In the genomic region with DNA sequence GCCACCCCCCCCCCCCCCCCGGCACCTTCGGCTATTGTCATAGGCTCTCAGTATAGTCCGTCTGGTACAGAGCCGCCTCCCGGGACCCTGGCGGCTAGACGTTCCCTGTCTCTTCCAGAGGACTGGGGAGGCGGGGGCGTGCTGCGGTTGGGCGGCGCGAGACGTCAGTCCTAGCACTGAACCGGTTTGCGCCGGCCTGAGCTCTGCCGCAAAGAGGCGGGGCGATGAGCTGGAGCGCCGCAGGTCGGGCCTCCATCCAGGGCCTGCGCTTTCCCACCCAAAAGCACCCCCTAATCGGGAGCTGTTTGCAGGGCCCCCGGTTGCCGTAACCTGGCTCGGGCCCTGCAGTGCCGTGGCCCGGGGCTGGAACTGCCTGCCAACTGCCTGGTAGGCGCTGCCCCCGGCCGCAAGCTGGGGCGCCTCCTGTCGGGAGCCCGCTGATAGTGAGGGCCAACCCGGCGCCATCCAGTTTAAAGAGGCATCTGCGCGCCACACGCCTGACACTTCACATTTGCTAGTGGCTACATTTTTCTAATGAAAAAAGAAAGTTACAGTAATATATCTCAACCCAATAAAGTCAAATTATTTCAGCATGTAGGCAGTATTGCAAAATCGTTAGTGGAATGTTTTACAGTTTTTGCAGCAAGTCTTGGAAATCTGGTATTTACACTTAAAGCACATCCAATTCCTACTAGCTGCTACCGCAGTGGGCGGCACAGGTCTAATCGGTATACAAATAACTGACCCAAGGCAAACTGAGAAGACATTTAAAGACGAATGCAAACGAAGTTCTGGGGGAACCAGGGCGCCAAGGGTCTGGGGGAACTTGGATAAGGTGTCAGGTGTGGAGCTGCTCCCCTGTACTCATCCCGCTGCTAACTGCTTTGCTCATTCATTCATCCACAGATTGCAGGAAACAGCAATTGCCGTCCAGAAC, we compare ENCODE assay signal across 8 cellular contexts. TPM values are rescaled to one million over a fixed set of nuclear protein-coding genes. Genes with fewer than 3 reads are reported as not detected.
A peak's percentile ranks its signal among the peaks of the same experiment; 100 is the strongest.
DNase-seq lines count a peak whose midpoint lies in the region; ATAC-seq and TF ChIP-seq lines count a peak whose summit lies in the region.

No MANE protein-coding gene starts in this region.

- H2BK20ac ChIP-seq in IMR-90 (ENCODE audit: low read depth, low read length): no peak overlapping the region

- H3K9ac ChIP-seq in IMR-90 (ENCODE audit: low read depth, low read length) (peak overlapping the region; percentile 85), neuronal stem cell (ENCODE audit: low read depth, low read length, poor library complexity) (peak overlapping the region; percentile 77)

- CTCF ChIA-PET in IMR-90 (lab: Yijun Ruan, JAX): interaction anchor here (0.6 to 1.7 kb wide), 7 partner anchors 9 to 84 kb away, joined by 3 to 6 read pairs (median 3); partner anchors contain the start of gene DHRS7B
- CTCF ChIA-PET in PC-9 (lab: Charles Lee): interaction anchor here (0.5 to 1.6 kb wide), 10 partner anchors 9 to 1407 kb away, joined by 3 to 8 read pairs (median 4); partner anchors contain the start of gene TMEM11

- peaks cover 36% of the 10 kb centered on the region for H3K4me1 Mint-ChIP-seq in activated T-cell treated with anti-CD3 and anti-CD28 coated beads, Interleukin-2, amount 50 U/mL, for 72 hours (ENCODE audit: low read depth)

- peaks cover 39% of the 10 kb centered on the region for H4K20me1 ChIP-seq in IMR-90 (ENCODE audit: insufficient read depth, low read length)
- peaks cover 36% of the 10 kb centered on the region for H4K20me1 ChIP-seq in PC-9 (ENCODE audit: insufficient read depth)

- H3F3A ChIP-seq in PC-9 (ENCODE audit: insufficient read depth, low read depth): peaks cover 16% of the 10 kb centered on the region; the same call in 1 of the 2 replicates

- peaks cover 0 to 5% of the 10 kb centered on the region in 2 donors for H3K36me3 Mint-ChIP-seq in activated T-cell treated with anti-CD3 and anti-CD28 coated beads, Interleukin-2, amount 50 U/mL, for 72 hours (ENCODE audit: insufficient read depth in 2 of 2)

- intact Hi-C loops in IMR-90 (cut with micrococcal nuclease) (loop anchor here (1.0 to 5.0 kb wide), 3 partner anchors 121 to 242 kb away; partner anchors contain the start of gene TMEM11), PC-9 (cut with micrococcal nuclease; ENCODE audit: unreplicated experiment) (loop anchor here (1.0 to 2.0 kb wide), 3 partner anchors 83 to 243 kb away; partner anchors contain the start of genes DHRS7B and TMEM11)

- H3K9me1 ChIP-seq in IMR-90 (ENCODE audit: insufficient read depth, low read length): peaks cover 7% of the 10 kb centered on the region

- H4K8ac ChIP-seq in IMR-90 (ENCODE audit: low read depth in 2 of 2, low read length in 2 of 2) (peak overlapping the region; percentile 33 to 77), neuronal stem cell (ENCODE audit: low read depth, low read length) (no peak overlapping the region)

- peak; percentile 81 for ATAC-seq in GM21515 (IDR thresholded peaks at IDR 0.05; ENCODE audit: unreplicated experiment)
- ATAC-seq in IMR-90 (ENCODE audit: low read depth): peak; percentile 82
- ATAC-seq in activated T-cell treated with anti-CD3 and anti-CD28 coated beads, Interleukin-2, amount 50 U/mL, for 72 hours (replicated peaks in 1 of 2): peak; percentile 87 to 88

- H2AK5ac ChIP-seq in IMR-90 (ENCODE audit: low read depth, low read length) (no peak overlapping the region), neuronal stem cell (ENCODE audit: low read depth, low read length) (no peak overlapping the region)

- peak; percentile 79 for DNase-seq in DMS153 treated with DMSO at 0.1 percent for 48 hours (lab: John Stamatoyannopoulos, UW; ENCODE audit: unreplicated experiment)
- peak; percentile 98 for DNase-seq in IMR-90
- peak; percentile 95 to 98 for DNase-seq in PC-9
- peak; percentile 95 to 98 for DNase-seq in activated T-cell treated with anti-CD3 and anti-CD28 coated beads, Interleukin-2, amount 50 U/mL, for 72 hours
- DNase-seq in fibroblast of pulmonary artery (ENCODE audit: low read depth): peak; percentile 99
- no peak for DNase-seq in neuronal stem cell (ENCODE audit: low spot score)
- DNase-seq in superior temporal gyrus (ENCODE audit: extremely low spot score): peak; percentile 97

- H2AFZ ChIP-seq in IMR-90 (replicated peaks; ENCODE audit: low read length, poor library complexity): peak overlapping the region; percentile 94
- peak overlapping the region; percentile 86 for H2AFZ ChIP-seq in PC-9
- peak overlapping the region; percentile 91 for H2AFZ ChIP-seq in neuronal stem cell (ENCODE audit: low read length)

- in situ Hi-C loops in IMR-90 (cut with MboI; ENCODE audit: low sequenced_read_pairs): no loop called here

- H2BK5ac ChIP-seq in IMR-90 (ENCODE audit: low read depth, low read length, poor library complexity, severe bottlenecking): peak overlapping the region; percentile 78
- H2BK5ac ChIP-seq in neuronal stem cell (ENCODE audit: low read length): peak overlapping the region; percentile 99

- POLR2A ChIA-PET in IMR-90 (lab: Charles Lee; ENCODE audit: unreplicated experiment) (interaction anchor here (0.6 to 0.8 kb wide), 3 partner anchors 10 to 186 kb away, joined by 3 to 5 read pairs (median 3); no protein-coding TSS in a partner anchor), PC-9 (lab: Charles Lee; ENCODE audit: unreplicated experiment) (interaction anchor here (0.6 to 1.3 kb wide), 11 partner anchors 8 to 872 kb away, joined by 3 to 24 read pairs (median 7); no protein-coding TSS in a partner anchor)

- peak overlapping the region; percentile 83 to 95 for H3K4me3 Mint-ChIP-seq in activated T-cell treated with anti-CD3 and anti-CD28 coated beads, Interleukin-2, amount 50 U/mL, for 72 hours

- H3K4me3 ChIP-seq in IMR-90 (ENCODE audit: insufficient read depth, low read depth, low read length) (peak overlapping the region; percentile 56), PC-9 (peak overlapping the region; percentile 65), fibroblast of pulmonary artery (replicated peaks; ENCODE audit: low read depth, low read length) (peak overlapping the region; percentile 67), neuronal stem cell (ENCODE audit: low read length in 2 of 2) (peak overlapping the region; percentile 46 to 85)

- TF ChIP-seq CTCF in IMR-90 (conservative IDR thresholded peaks at IDR 0.05; ENCODE audit: low read depth, low read length) (peak; percentile 70), PC-9 (conservative IDR thresholded peaks at IDR 0.05) (peak; percentile 82), fibroblast of pulmonary artery (IDR thresholded peaks at IDR 0.05; ENCODE audit: low read length, missing control alignments) (peak; percentile 65)

- no peaks in the 10 kb centered on the region for H3K9me3 ChIP-seq in IMR-90 (ENCODE audit: control insufficient read depth, insufficient read depth, low read length)
- H3K9me3 ChIP-seq in PC-9 (ENCODE audit: insufficient read depth, low read depth): no peaks in the 10 kb centered on the region
- peaks cover 0 to 2% of the 10 kb centered on the region in 2 donors for H3K9me3 ChIP-seq in neuronal stem cell (replicated peaks in 1 of 2; ENCODE audit: control insufficient read depth in 2 of 2, insufficient read depth in 1 of 2, low read depth in 1 of 2, low read length in 2 of 2)

- H4K5ac ChIP-seq in IMR-90 (ENCODE audit: low read depth, low read length): peak overlapping the region; percentile 19

- H3K79me2 ChIP-seq in PC-9 (ENCODE audit: low read depth): peaks cover 41% of the 10 kb centered on the region

- H3K27me3 Mint-ChIP-seq in activated T-cell treated with anti-CD3 and anti-CD28 coated beads, Interleukin-2, amount 50 U/mL, for 72 hours (ENCODE audit: low read depth): no peaks in the 10 kb centered on the region

- BruUV-seq in IMR-90 (replicated peaks; lab: Mats Ljungman, UMichigan) (no TSS peak), PC-9 (replicated peaks; lab: Mats Ljungman, UMichigan) (TSS peak; percentile 88)

- no peaks in the 10 kb centered on the region for H3K9me3 Mint-ChIP-seq in activated T-cell treated with anti-CD3 and anti-CD28 coated beads, Interleukin-2, amount 50 U/mL, for 72 hours

- dilution Hi-C loops in IMR-90 (cut with HindIII; ENCODE audit: low sequenced_read_pairs, unreplicated experiment): no loop called here

- H2AK9ac ChIP-seq in IMR-90 (replicated peaks; ENCODE audit: low read depth, low read length, poor library complexity): peak overlapping the region; percentile 77

- peak overlapping the region; percentile 41 for H2BK12ac ChIP-seq in neuronal stem cell (ENCODE audit: low read length)

- H3K9me2 ChIP-seq in PC-9 (ENCODE audit: insufficient read depth): no peaks in the 10 kb centered on the region

- peak overlapping the region; percentile 73 for H3K23ac ChIP-seq in IMR-90 (ENCODE audit: low read depth, low read length)
- H3K23ac ChIP-seq in neuronal stem cell (ENCODE audit: low read depth, low read length, poor library complexity): peak overlapping the region; percentile 100

- H3K27me3 ChIP-seq in IMR-90 (ENCODE audit: control insufficient read depth, insufficient read depth, low read length) (no peaks in the 10 kb centered on the region), PC-9 (ENCODE audit: insufficient read depth, low read depth) (no peaks in the 10 kb centered on the region), neuronal stem cell (ENCODE audit: control insufficient read depth in 3 of 3, insufficient read depth in 3 of 3, low read depth in 1 of 3, low read length in 3 of 3) (no peaks in the 10 kb centered on the region)

- H4K91ac ChIP-seq in IMR-90 (ENCODE audit: insufficient read depth, low read depth, low read length) (peak overlapping the region; percentile 75), neuronal stem cell (ENCODE audit: low read depth, low read length, poor library complexity) (peak overlapping the region; percentile 72)

- H3K18ac ChIP-seq in IMR-90 (ENCODE audit: low read depth, low read length) (peak overlapping the region; percentile 32; the same call in 1 of the 2 replicates), neuronal stem cell (ENCODE audit: low read length) (peak overlapping the region; percentile 99)

- peak overlapping the region; percentile 96 for H3K27ac Mint-ChIP-seq in activated T-cell treated with anti-CD3 and anti-CD28 coated beads, Interleukin-2, amount 50 U/mL, for 72 hours

- TF ChIP-seq RAD21 in IMR-90 (IDR thresholded peaks at IDR 0.05; ENCODE audit: low read length): peak; percentile 44

- peak overlapping the region; percentile 84 for H3K4ac ChIP-seq in IMR-90 (ENCODE audit: low read depth, low read length)
- no peak overlapping the region for H3K4ac ChIP-seq in neuronal stem cell (ENCODE audit: low read length)

- H3K56ac ChIP-seq in IMR-90 (ENCODE audit: extremely low read depth, insufficient read depth, low read length): peak overlapping the region; percentile 70

- H3K4me1 ChIP-seq in IMR-90 (ENCODE audit: control insufficient read depth, insufficient read depth, low read length) (peaks cover 9% of the 10 kb centered on the region), PC-9 (replicated peaks; ENCODE audit: insufficient read depth) (peaks cover 20% of the 10 kb centered on the region), neuronal stem cell (ENCODE audit: control insufficient read depth in 2 of 2, insufficient read depth in 1 of 2, low read depth in 1 of 2, low read length in 2 of 2) (peaks cover 6 to 8% of the 10 kb centered on the region in 2 donors)

- H3K36me3 ChIP-seq in IMR-90 (ENCODE audit: control insufficient read depth, insufficient read depth, low read length) (no peaks in the 10 kb centered on the region), PC-9 (ENCODE audit: low read depth) (0 out of 2 replicates have a peak, but pooled peaks cover 7% of the 10 kb centered on the region), neuronal stem cell (replicated peaks in 1 of 2; ENCODE audit: control insufficient read depth in 2 of 2, insufficient read depth in 2 of 2, low read length in 2 of 2) (peaks cover 2 to 19% of the 10 kb centered on the region in 2 donors)

- peak overlapping the region; percentile 85 for H3K4me2 ChIP-seq in IMR-90 (ENCODE audit: low read depth, low read length)
- peak overlapping the region; percentile 91 for H3K4me2 ChIP-seq in PC-9
- H3K4me2 ChIP-seq in neuronal stem cell (ENCODE audit: insufficient read depth, low read length, poor library complexity, severe bottlenecking): peak overlapping the region; percentile 89

- WGBS in IMR-90 (ENCODE audit: extremely low coverage in 2 of 2, insufficient read length in 1 of 2), 2 experiments: 0% methylated on average over 3 of the region's 50 CpGs; no CpG with 5 or more reads in 1 of the 2 experiments
- whole genome bisulfite sequencing in neuronal stem cell (ENCODE audit: extremely low coverage in 2 of 2, insufficient read length in 2 of 2, insufficient replicate concordance in 1 of 2), 2 donors: no CpG with 5 or more reads among the region's 50 CpGs

- H3K14ac ChIP-seq in IMR-90 (replicated peaks; ENCODE audit: low read depth, low read length) (peak overlapping the region; percentile 70), neuronal stem cell (ENCODE audit: low read length) (peak overlapping the region; percentile 82)

- TF ChIP-seq POLR2A in IMR-90 (IDR thresholded peaks at IDR 0.05; ENCODE audit: low read depth, low read length): no peak

- H2BK120ac ChIP-seq in IMR-90 (ENCODE audit: low read depth, low read length) (peak overlapping the region; percentile 60), neuronal stem cell (ENCODE audit: low read depth, low read length) (no peak overlapping the region)

- H3K79me1 ChIP-seq in IMR-90 (ENCODE audit: low read depth in 1 of 2, low read length in 2 of 2): peaks cover 0 to 12% of the 10 kb centered on the region in 2 experiments; a peak in 2 of 4 replicates
- peaks cover 2% of the 10 kb centered on the region for H3K79me1 ChIP-seq in neuronal stem cell (ENCODE audit: low read depth, low read length)

- peak overlapping the region; percentile 93 for H3K27ac ChIP-seq in IMR-90 (ENCODE audit: insufficient read depth, low read length)
- H3K27ac ChIP-seq in PC-9: peak overlapping the region; percentile 33; the same call in 1 of the 2 replicates
- peak overlapping the region; percentile 100 for H3K27ac ChIP-seq in neuronal stem cell (replicated peaks; ENCODE audit: low read length)

- no peak overlapping the region; the same call in 2 of the 3 replicates for H2BK15ac ChIP-seq in IMR-90 (ENCODE audit: low read depth, low read length)
- H2BK15ac ChIP-seq in neuronal stem cell (ENCODE audit: low read length): no peak overlapping the region

RNA-seq across cellular contexts. Expression of gene USP22, which starts 0.8 kb away (rescaled TPM):
- total RNA-seq in IMR-90 (2012; rRNA removed) (250 and 319 TPM in 2 replicates), PC-9 (2021) (291 and 296 TPM in 2 replicates)
- 161 and 173 TPM in 2 replicates for polyA plus RNA-seq in IMR-90 (2012; rRNA removed)
- polyA plus RNA-seq in IMR-90 (2012; cell fraction: cytosol; rRNA removed): 91.3 and 126 TPM in 2 replicates
- 154 and 168 TPM in 2 replicates for polyA plus RNA-seq in IMR-90 (2012; cell fraction: nucleus; rRNA removed; ENCODE audit: low replicate concordance)
- total RNA-seq in activated T-cell treated with anti-CD3 and anti-CD28 coated beads, Interleukin-2, amount 50 U/mL, for 72 hours: 100 to 1,000 TPM; 175 to 195 TPM
- 144 TPM for polyA plus RNA-seq in neuronal stem cell (2013, experiment 1 of 2)
- polyA plus RNA-seq in neuronal stem cell (2013, experiment 2 of 2): 140 TPM

Comparison
In these comparisons a context has a peak if more than half of its experiments do, and no peak if none do; other contexts are left out.
1. H3K27ac ChIP-seq: peak in every context shown above with its lines; median percentile 100 in neuronal stem cell; 93 in IMR-90; 33 in PC-9.